10 cellular contexts compared by ENCODE assay signal in genomic region chr4:137610960-137611359, GRCh38.
DNase-seq lines count a peak whose midpoint lies in the region; ATAC-seq and TF ChIP-seq lines count a peak whose summit lies in the region.
"Had no signal": no experiment of that assay in that cellular context is flagged by ENCODE, and none has a peak within 500 bp of the region (broad histone marks: within the 10 kb centered on the region; RNA-seq: fewer than 3 reads in every experiment).

No MANE protein-coding gene starts in this region.

- no peaks in the 10 kb centered on the region for H3F3A ChIP-seq in GM23338 (replicated peaks; ENCODE audit: low read depth)

- H4K20me1 ChIP-seq in GM23338 (replicated peaks; ENCODE audit: insufficient read depth), result no peaks in the 10 kb centered on the region
- no peaks in the 10 kb centered on the region for H4K20me1 ChIP-seq in hepatocyte (ENCODE audit: insufficient read depth, poor library complexity, severe bottlenecking)

- H3K4me1 ChIP-seq in GM23338 (ENCODE audit: insufficient read depth) (peaks cover 19% of the 10 kb centered on the region; the same call in 1 of the 2 replicates), hepatocyte (ENCODE audit: insufficient read depth) (no peaks in the 10 kb centered on the region)

- DNase-seq in AG09309 (ENCODE audit: low read depth), result no peak
- peak; percentile 64 for DNase-seq in GM23338 (ENCODE audit: low spot score)
- DNase-seq in SK-MEL-5 (ENCODE audit: low read depth, low spot score), result peak; percentile 48
- peak; percentile 19 for DNase-seq in hepatocyte (ENCODE audit: low spot score)
- no peak for DNase-seq in NOMO-1 treated with dmso at 0.1 percent for 144 hours (lab: John Stamatoyannopoulos, UW; ENCODE audit: unreplicated experiment)
- DNase-seq in AML-193 (lab: John Stamatoyannopoulos, UW), result no peak
- DNase-seq in SHP77 treated with DMSO at 0.1 percent for 48 hours (lab: John Stamatoyannopoulos, UW), result no peak
- no peak for DNase-seq in activated CD4-positive, alpha-beta T cell treated with anti-CD3 and anti-CD28 coated beads, Interleukin-2, amount 50 U/mL, for 4 hours
- DNase-seq: MG63, small intestine had no signal

- H3K27ac ChIP-seq in GM23338 (ENCODE audit: low read depth) (no peak overlapping the region), hepatocyte (no peak overlapping the region)

- in situ Hi-C loops in SK-MEL-5 (cut with HindIII; ENCODE audit: low pct_unique_long_range_greater_than_20kb, low sequenced_read_pairs), result no loop called here

- H3K9me3 Mint-ChIP-seq in GM23338, result no peaks in the 10 kb centered on the region; the same call in 1 of the 3 replicates

- no peak overlapping the region for H3K4me3 ChIP-seq in AG09309 (ENCODE audit: control insufficient read depth, low read depth, low read length)
- no peak overlapping the region for H3K4me3 ChIP-seq in GM23338
- H3K4me3 ChIP-seq in hepatocyte, result no peak overlapping the region
- H3K4me3 ChIP-seq: MG63 had no signal

- H3K27me3 Mint-ChIP-seq in GM23338 (ENCODE audit: insufficient read depth, low read depth, poor library complexity), result peaks cover 4% of the 10 kb centered on the region

- TF ChIP-seq CTCF in AG09309 (IDR thresholded peaks at IDR 0.05; ENCODE audit: control insufficient read depth, insufficient read depth, low read depth, low read length, missing control alignments) (peak; percentile 43), GM23338 (conservative IDR thresholded peaks at IDR 0.05; ENCODE audit: low read depth in 2 of 2) (peak; percentile 54 to 80), hepatocyte (IDR thresholded peaks at IDR 0.05; ENCODE audit: poor library complexity) (peak; percentile 33)

- H3K36me3 Mint-ChIP-seq in GM23338 (ENCODE audit: low read depth), result peaks cover 13% of the 10 kb centered on the region

- H3K36me3 ChIP-seq in GM23338 (ENCODE audit: insufficient read depth) (no peaks in the 10 kb centered on the region), hepatocyte (replicated peaks; ENCODE audit: insufficient read depth, low read depth) (no peaks in the 10 kb centered on the region)
- H3K36me3 ChIP-seq: MG63 had no signal

- H3K9me3 ChIP-seq in hepatocyte (ENCODE audit: low read depth), result no peaks in the 10 kb centered on the region
- H3K9me3 ChIP-seq: MG63 had no signal

- H3K27me3 ChIP-seq in GM23338 (ENCODE audit: insufficient read depth), result no peaks in the 10 kb centered on the region
- no peaks in the 10 kb centered on the region for H3K27me3 ChIP-seq in hepatocyte
- H3K27me3 ChIP-seq: MG63 had no signal

- H3K9me2 ChIP-seq in GM23338 (ENCODE audit: insufficient read depth) (no peaks in the 10 kb centered on the region), hepatocyte (replicated peaks; ENCODE audit: insufficient read depth) (no peaks in the 10 kb centered on the region)

- no peak overlapping the region for H2AFZ ChIP-seq in GM23338
- no peak overlapping the region for H2AFZ ChIP-seq in hepatocyte

- no peaks in the 10 kb centered on the region for H3K79me2 ChIP-seq in GM23338 (replicated peaks; ENCODE audit: insufficient read depth)
- H3K79me2 ChIP-seq in hepatocyte, result no peaks in the 10 kb centered on the region

- peaks cover 28% of the 10 kb centered on the region for H3K4me1 Mint-ChIP-seq in GM23338

- 66% methylated on average over 2 of the region's 2 CpGs for WGBS in hepatocyte (ENCODE audit: low lambda C conversion rate, missing lambda C conversion rate)

- ATAC-seq in GM23338, result peak; percentile 69

- H3K4me2 ChIP-seq in GM23338, result no peak overlapping the region
- H3K4me2 ChIP-seq in hepatocyte, result no peak overlapping the region

- H3K4me3 Mint-ChIP-seq in GM23338, result no peak overlapping the region

- no peak overlapping the region for H3K27ac Mint-ChIP-seq in GM23338

TF ChIP-seq in GM23338, 12 proteins besides CTCF, POLR2A, EP300 and RAD21 (continues in another document):
- TF ChIP-seq CREB1 (CRISPR knock-in tag; IDR thresholded peaks at IDR 0.05; ENCODE audit: low read depth) (no peak), NANOG (IDR thresholded peaks at IDR 0.05; ENCODE audit: borderline replicate concordance) (no peak), JUNB (IDR thresholded peaks at IDR 0.05; ENCODE audit: unreplicated experiment) (no peak), POLR2AphosphoS5 (IDR thresholded peaks at IDR 0.05; ENCODE audit: low read depth) (no peak), ZNF331 (CRISPR knock-in tag; IDR thresholded peaks at IDR 0.05; ENCODE audit: low read depth) (no peak), EZH2phosphoT487 (IDR thresholded peaks at IDR 0.05; ENCODE audit: unreplicated experiment) (no peak), STAT1 (IDR thresholded peaks at IDR 0.05; ENCODE audit: unreplicated experiment) (no peak), EZH2 (IDR thresholded peaks at IDR 0.05; ENCODE audit: low read depth, unreplicated experiment) (no peak), REST (IDR thresholded peaks at IDR 0.05; ENCODE audit: unreplicated experiment) (no peak), ZNF114 (CRISPR knock-in tag; IDR thresholded peaks at IDR 0.05) (no peak)
- TF ChIP-seq, protein P1, sequence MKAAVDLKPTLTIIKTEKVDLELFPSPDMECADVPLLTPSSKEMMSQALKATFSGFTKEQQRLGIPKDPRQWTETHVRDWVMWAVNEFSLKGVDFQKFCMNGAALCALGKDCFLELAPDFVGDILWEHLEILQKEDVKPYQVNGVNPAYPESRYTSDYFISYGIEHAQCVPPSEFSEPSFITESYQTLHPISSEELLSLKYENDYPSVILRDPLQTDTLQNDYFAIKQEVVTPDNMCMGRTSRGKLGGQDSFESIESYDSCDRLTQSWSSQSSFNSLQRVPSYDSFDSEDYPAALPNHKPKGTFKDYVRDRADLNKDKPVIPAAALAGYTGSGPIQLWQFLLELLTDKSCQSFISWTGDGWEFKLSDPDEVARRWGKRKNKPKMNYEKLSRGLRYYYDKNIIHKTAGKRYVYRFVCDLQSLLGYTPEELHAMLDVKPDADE (IDR thresholded peaks at IDR 0.05), result no peak

Comparison
In these comparisons a context has a peak if more than half of its experiments do, and no peak if none do; other contexts are left out.
1. DNase-seq: peak in GM23338 (single experiment), SK-MEL-5 (single experiment) and hepatocyte (single experiment); none in AG09309 (single experiment), NOMO-1 treated with dmso at 0.1 percent for 144 hours (single experiment), AML-193 (0 of 2), SHP77 treated with DMSO at 0.1 percent for 48 hours (single experiment) and activated CD4-positive, alpha-beta T cell treated with anti-CD3 and anti-CD28 coated beads, Interleukin-2, amount 50 U/mL, for 4 hours (0 of 2).
2. Peak in every context shown above with its lines, with median percentiles within 50 percentile points of each other: CTCF ChIP-seq.